Comparison of ENCODE assay signal across 1 cellular context in the genomic region with DNA sequence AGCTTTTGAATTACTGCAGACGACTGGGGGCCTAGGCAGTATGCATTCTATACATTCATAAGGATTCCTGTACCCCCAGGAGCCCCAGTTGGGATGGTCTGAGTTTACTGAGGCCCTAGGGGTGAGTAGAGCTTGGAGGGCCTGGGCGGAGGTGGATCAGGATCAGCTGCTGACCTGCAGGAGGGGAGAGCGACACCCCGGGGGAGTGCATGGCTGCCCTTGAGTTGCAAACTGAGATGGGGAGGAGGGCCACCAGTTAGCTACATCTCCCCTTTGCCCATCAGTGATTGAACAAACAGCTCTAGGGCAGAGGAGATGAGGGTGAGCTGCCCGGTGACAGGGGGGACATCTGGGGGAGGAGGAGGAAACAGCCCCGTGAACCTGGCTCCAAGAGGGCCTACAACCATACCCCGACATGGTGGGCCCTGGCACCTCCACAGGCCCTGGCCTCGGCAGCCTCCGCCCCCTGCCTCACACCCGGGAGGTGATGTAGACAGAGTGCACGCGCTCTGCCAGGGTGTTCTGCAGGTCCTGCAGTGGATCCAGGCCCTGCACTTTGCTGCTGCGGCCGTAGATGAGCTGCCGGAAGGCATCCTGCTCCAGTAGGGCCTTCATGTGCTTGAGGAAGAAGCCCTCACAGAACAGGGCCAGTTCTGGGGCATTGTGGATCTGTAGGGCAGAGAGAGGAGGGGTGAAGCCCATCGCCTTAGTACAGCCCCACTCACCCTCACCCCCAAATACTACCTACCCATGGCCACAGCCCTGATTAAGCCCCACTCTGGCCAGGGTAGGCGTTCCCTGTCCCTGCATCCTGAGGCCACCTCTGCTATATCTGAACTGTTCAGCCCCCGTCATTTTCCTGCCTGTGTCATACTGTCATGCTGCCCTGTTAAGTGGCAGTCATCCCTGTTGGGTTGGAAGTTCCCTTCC.
A peak's percentile ranks its signal among the peaks of the same experiment; 100 is the strongest.
TF ChIP-seq lines count a peak whose summit lies in the region.

No MANE protein-coding gene starts in this region.

TF ChIP-seq in HepG2, 621 proteins besides CTCF, POLR2A, EP300 and RAD21:
- TF ChIP-seq, protein P1, sequence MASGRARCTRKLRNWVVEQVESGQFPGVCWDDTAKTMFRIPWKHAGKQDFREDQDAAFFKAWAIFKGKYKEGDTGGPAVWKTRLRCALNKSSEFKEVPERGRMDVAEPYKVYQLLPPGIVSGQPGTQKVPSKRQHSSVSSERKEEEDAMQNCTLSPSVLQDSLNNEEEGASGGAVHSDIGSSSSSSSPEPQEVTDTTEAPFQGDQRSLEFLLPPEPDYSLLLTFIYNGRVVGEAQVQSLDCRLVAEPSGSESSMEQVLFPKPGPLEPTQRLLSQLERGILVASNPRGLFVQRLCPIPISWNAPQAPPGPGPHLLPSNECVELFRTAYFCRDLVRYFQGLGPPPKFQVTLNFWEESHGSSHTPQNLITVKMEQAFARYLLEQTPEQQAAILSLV (CRISPR knock-in tag; IDR thresholded peaks at IDR 0.05; ENCODE audit: borderline replicate concordance): no peak
- TF ChIP-seq, protein P2, sequence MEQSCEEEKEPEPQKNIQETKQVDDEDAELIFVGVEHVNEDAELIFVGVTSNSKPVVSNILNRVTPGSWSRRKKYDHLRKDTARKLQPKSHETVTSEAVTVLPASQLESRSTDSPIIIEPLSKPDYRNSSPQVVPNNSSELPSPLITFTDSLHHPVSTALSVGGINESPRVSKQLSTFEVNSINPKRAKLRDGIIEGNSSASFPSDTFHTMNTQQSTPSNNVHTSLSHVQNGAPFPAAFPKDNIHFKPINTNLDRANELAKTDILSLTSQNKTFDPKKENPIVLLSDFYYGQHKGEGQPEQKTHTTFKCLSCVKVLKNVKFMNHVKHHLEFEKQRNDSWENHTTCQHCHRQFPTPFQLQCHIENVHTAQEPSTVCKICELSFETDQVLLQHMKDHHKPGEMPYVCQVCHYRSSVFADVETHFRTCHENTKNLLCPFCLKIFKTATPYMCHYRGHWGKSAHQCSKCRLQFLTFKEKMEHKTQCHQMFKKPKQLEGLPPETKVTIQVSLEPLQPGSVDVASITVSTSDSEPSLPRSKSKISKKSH (CRISPR knock-in tag; IDR thresholded peaks at IDR 0.05; ENCODE audit: borderline replicate concordance): no peak
- no peak for TF ChIP-seq TBL1XR1 (IDR thresholded peaks at IDR 0.05; ENCODE audit: borderline replicate concordance, low read length, partially characterized antibody)
- TF ChIP-seq, protein P3, sequence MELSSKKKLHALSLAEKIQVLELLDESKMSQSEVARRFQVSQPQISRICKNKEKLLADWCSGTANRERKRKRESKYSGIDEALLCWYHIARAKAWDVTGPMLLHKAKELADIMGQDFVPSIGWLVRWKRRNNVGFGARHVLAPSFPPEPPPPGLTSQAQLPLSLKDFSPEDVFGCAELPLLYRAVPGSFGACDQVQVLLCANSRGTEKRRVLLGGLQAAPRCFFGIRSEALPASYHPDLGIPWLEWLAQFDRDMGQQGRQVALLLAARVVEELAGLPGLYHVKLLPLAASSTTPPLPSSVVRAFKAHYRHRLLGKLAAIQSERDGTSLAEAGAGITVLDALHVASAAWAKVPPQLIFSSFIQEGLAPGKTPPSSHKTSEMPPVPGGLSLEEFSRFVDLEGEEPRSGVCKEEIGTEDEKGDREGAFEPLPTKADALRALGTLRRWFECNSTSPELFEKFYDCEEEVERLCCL (CRISPR knock-in tag; IDR thresholded peaks at IDR 0.05; ENCODE audit: borderline replicate concordance): no peak
- peak; percentile 94 for TF ChIP-seq RBM22 (optimal IDR thresholded peaks at IDR 0.05; ENCODE audit: low read length)
- TF ChIP-seq, protein P4, sequence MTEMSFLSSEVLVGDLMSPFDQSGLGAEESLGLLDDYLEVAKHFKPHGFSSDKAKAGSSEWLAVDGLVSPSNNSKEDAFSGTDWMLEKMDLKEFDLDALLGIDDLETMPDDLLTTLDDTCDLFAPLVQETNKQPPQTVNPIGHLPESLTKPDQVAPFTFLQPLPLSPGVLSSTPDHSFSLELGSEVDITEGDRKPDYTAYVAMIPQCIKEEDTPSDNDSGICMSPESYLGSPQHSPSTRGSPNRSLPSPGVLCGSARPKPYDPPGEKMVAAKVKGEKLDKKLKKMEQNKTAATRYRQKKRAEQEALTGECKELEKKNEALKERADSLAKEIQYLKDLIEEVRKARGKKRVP (CRISPR knock-in tag; IDR thresholded peaks at IDR 0.05): no peak
- TF ChIP-seq ZNF562 (CRISPR knock-in tag; IDR thresholded peaks at IDR 0.05; ENCODE audit: borderline replicate concordance): no peak
- TF ChIP-seq, protein P5, sequence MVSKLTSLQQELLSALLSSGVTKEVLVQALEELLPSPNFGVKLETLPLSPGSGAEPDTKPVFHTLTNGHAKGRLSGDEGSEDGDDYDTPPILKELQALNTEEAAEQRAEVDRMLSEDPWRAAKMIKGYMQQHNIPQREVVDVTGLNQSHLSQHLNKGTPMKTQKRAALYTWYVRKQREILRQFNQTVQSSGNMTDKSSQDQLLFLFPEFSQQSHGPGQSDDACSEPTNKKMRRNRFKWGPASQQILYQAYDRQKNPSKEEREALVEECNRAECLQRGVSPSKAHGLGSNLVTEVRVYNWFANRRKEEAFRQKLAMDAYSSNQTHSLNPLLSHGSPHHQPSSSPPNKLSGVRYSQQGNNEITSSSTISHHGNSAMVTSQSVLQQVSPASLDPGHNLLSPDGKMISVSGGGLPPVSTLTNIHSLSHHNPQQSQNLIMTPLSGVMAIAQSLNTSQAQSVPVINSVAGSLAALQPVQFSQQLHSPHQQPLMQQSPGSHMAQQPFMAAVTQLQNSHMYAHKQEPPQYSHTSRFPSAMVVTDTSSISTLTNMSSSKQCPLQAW (CRISPR knock-in tag; IDR thresholded peaks at IDR 0.05): no peak
- TF ChIP-seq, protein P6, sequence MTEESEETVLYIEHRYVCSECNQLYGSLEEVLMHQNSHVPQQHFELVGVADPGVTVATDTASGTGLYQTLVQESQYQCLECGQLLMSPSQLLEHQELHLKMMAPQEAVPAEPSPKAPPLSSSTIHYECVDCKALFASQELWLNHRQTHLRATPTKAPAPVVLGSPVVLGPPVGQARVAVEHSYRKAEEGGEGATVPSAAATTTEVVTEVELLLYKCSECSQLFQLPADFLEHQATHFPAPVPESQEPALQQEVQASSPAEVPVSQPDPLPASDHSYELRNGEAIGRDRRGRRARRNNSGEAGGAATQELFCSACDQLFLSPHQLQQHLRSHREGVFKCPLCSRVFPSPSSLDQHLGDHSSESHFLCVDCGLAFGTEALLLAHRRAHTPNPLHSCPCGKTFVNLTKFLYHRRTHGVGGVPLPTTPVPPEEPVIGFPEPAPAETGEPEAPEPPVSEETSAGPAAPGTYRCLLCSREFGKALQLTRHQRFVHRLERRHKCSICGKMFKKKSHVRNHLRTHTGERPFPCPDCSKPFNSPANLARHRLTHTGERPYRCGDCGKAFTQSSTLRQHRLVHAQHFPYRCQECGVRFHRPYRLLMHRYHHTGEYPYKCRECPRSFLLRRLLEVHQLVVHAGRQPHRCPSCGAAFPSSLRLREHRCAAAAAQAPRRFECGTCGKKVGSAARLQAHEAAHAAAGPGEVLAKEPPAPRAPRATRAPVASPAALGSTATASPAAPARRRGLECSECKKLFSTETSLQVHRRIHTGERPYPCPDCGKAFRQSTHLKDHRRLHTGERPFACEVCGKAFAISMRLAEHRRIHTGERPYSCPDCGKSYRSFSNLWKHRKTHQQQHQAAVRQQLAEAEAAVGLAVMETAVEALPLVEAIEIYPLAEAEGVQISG (CRISPR knock-in tag; IDR thresholded peaks at IDR 0.05): no peak
- TF ChIP-seq AGO2 (optimal IDR thresholded peaks at IDR 0.05; ENCODE audit: low read depth, low read length): peak; percentile 72
